ENCODE assay signal across 17 cellular contexts in genomic region chr1:110617116-110617515, GRCh38. TPM values are rescaled to one million over a fixed set of nuclear protein-coding genes. Genes with fewer than 3 reads are reported as not detected.
"Had no signal": no experiment of that assay in that cellular context is flagged by ENCODE, and none has a peak within 500 bp of the region (broad histone marks: within the 10 kb centered on the region; RNA-seq: fewer than 3 reads in every experiment).

No MANE protein-coding gene starts in this region.

- H3K36me3 ChIP-seq: gastrocnemius medialis, heart right ventricle, spleen, stomach, WERI-Rb-1 had no signal

- H3K27ac Mint-ChIP-seq: activated T-cell treated with anti-CD3 and anti-CD28 coated beads, Interleukin-2, amount 50 U/mL, for 72 hours had no signal

- H3K9me3 ChIP-seq: gastrocnemius medialis, heart right ventricle, SK-N-SH, spleen, stomach, testis had no signal

- H3K4me3 ChIP-seq: gastrocnemius medialis, heart right ventricle, spleen, stomach, testis had no signal

- H3K27ac ChIP-seq: gastrocnemius medialis, heart right ventricle, spleen, stomach, testis, WERI-Rb-1 had no signal

- ATAC-seq: activated T-cell treated with anti-CD3 and anti-CD28 coated beads, Interleukin-2, amount 50 U/mL, for 72 hours; gastrocnemius medialis; heart right ventricle; sciatic nerve had no signal

- DNase-seq: activated CD4-positive, alpha-beta T cell treated with anti-CD3 and anti-CD28 coated beads for 48 hours; activated gamma-delta T cell treated with Interleukin-2 at 50 U/mL for 16 hours; activated T-cell treated with anti-CD3 and anti-CD28 coated beads, Interleukin-2, amount 50 U/mL, for 72 hours; aorta; cerebellar nuclear complex; gastrocnemius medialis; heart right ventricle; SK-N-SH; spleen; stimulated activated CD4-positive, alpha-beta T cell treated with anti-CD3 and anti-CD28 coated beads, Interleukin-1b, Interleukin-23, amount 100 ng/mL, for 48 hours; WERI-Rb-1 had no signal

- H3K4me3 Mint-ChIP-seq: activated T-cell treated with anti-CD3 and anti-CD28 coated beads, Interleukin-2, amount 50 U/mL, for 72 hours; neural crest cell had no signal

- H3K4me1 ChIP-seq: gastrocnemius medialis had no signal

- H3K27me3 ChIP-seq: testis had no signal

- H3K9me3 Mint-ChIP-seq: activated T-cell treated with anti-CD3 and anti-CD28 coated beads, Interleukin-2, amount 50 U/mL, for 72 hours; neural crest cell had no signal

RNA-seq across cellular contexts. Expression of gene KCNA2, which starts 11.0 kb away (rescaled TPM):
- total RNA-seq: dermis microvascular lymphatic vessel endothelial cell had no signal
- polyA plus RNA-seq: SK-N-SH had no signal

RNA-seq across cellular contexts. Expression of gene KCNA3, which starts 57.6 kb away (rescaled TPM):
- total RNA-seq: dermis microvascular lymphatic vessel endothelial cell, osteocyte had no signal
- polyA plus RNA-seq: aorta, SK-N-SH, stomach had no signal
